2 cellular contexts compared by ENCODE assay signal in genomic region chr11:64888406-64888757, GRCh38.
TF ChIP-seq lines count a peak whose summit lies in the region.

No MANE protein-coding gene starts in this region.

TF ChIP-seq in SK-N-SH, 30 proteins besides CTCF, POLR2A, EP300 and RAD21 (continued from another document):
- no peak for TF ChIP-seq ZBTB33 (IDR thresholded peaks at IDR 0.05; ENCODE audit: borderline replicate concordance, low read depth)
- TF ChIP-seq ELF1 (IDR thresholded peaks at IDR 0.05): no peak
- no peak for TF ChIP-seq FOXM1 (IDR thresholded peaks at IDR 0.05; ENCODE audit: low read depth)
- TF ChIP-seq FOXJ3 (CRISPR knock-in tag; IDR thresholded peaks at IDR 0.05): no peak
- TF ChIP-seq TCF12 (IDR thresholded peaks at IDR 0.05): no peak
- no peak for TF ChIP-seq TEAD4 (IDR thresholded peaks at IDR 0.05; ENCODE audit: borderline replicate concordance, insufficient read depth)
- TF ChIP-seq TAF1 (IDR thresholded peaks at IDR 0.05; ENCODE audit: borderline replicate concordance, low read depth, low read length): no peak
- no peak for TF ChIP-seq RFX5 (IDR thresholded peaks at IDR 0.05; ENCODE audit: low read length)
- TF ChIP-seq REST (IDR thresholded peaks at IDR 0.05; ENCODE audit: low read depth, low read length): no peak

TF ChIP-seq in SK-N-SH treated with all-trans-retinoic acid at 6 μM for 48 hours, 23 proteins besides CTCF, POLR2A, EP300 and RAD21 (continued from another document):
- TF ChIP-seq CREB5 (CRISPR knock-in tag; IDR thresholded peaks at IDR 0.05; ENCODE audit: low read depth): no peak
- no peak for TF ChIP-seq ZFP3 (CRISPR knock-in tag; IDR thresholded peaks at IDR 0.05)
- TF ChIP-seq TSHZ2 (CRISPR knock-in tag; IDR thresholded peaks at IDR 0.05): no peak
- no peak for TF ChIP-seq CSDC2 (CRISPR knock-in tag; IDR thresholded peaks at IDR 0.05)
- no peak for TF ChIP-seq ZNF70 (CRISPR knock-in tag; IDR thresholded peaks at IDR 0.05)
- no peak for TF ChIP-seq OSR1 (CRISPR knock-in tag; IDR thresholded peaks at IDR 0.05)
- TF ChIP-seq BACH2 (CRISPR knock-in tag; IDR thresholded peaks at IDR 0.05; ENCODE audit: borderline replicate concordance): no peak
- TF ChIP-seq POU6F1 (CRISPR knock-in tag; IDR thresholded peaks at IDR 0.05; ENCODE audit: borderline replicate concordance, low read depth): no peak
- no peak for TF ChIP-seq PATZ1 (CRISPR knock-in tag; IDR thresholded peaks at IDR 0.05; ENCODE audit: borderline replicate concordance)
- TF ChIP-seq SNAI2 (CRISPR knock-in tag; IDR thresholded peaks at IDR 0.05): no peak
- TF ChIP-seq TCF4 (CRISPR knock-in tag; IDR thresholded peaks at IDR 0.05; ENCODE audit: borderline replicate concordance): no peak
- TF ChIP-seq ARNTL (CRISPR knock-in tag; IDR thresholded peaks at IDR 0.05; ENCODE audit: borderline replicate concordance, low read depth): no peak
- TF ChIP-seq ZC3H10 (CRISPR knock-in tag; IDR thresholded peaks at IDR 0.05): no peak
- no peak for TF ChIP-seq RARB (CRISPR knock-in tag; IDR thresholded peaks at IDR 0.05)
